21 cellular contexts compared by ENCODE assay signal in genomic region chr6:158621694-158622544, GRCh38. TPM values are rescaled to one million over a fixed set of nuclear protein-coding genes. Genes with fewer than 3 reads are reported as not detected.
DNase-seq lines count a peak whose midpoint lies in the region; ATAC-seq and TF ChIP-seq lines count a peak whose summit lies in the region.
"Had no signal": no experiment of that assay in that cellular context is flagged by ENCODE, and none has a peak within 500 bp of the region (broad histone marks: within the 10 kb centered on the region; RNA-seq: fewer than 3 reads in every experiment).

No MANE protein-coding gene starts in this region.

- H3K27ac ChIP-seq in right atrium auricular region, result peak overlapping the region in 1 of 2 donors; percentile 35
- H3K27ac ChIP-seq: breast epithelium, dorsolateral prefrontal cortex had no signal

- H3K27me3 ChIP-seq in right atrium auricular region, result no peaks in the 10 kb centered on the region
- H3K27me3 ChIP-seq: adrenal gland, breast epithelium, dorsolateral prefrontal cortex had no signal

- no peak overlapping the region for H3K4me3 ChIP-seq in right atrium auricular region
- H3K4me3 ChIP-seq: adrenal gland, breast epithelium, dorsolateral prefrontal cortex, skin epidermis had no signal

- intact Hi-C loops in left cardiac atrium (cut with DNase I), result no loop called here

- peak; percentile 55 for DNase-seq in right atrium auricular region (ENCODE audit: low spot score)
- DNase-seq in left cardiac atrium, result no peak
- peak; percentile 39 for DNase-seq in left lobe of liver (ENCODE audit: low spot score)
- no peak for DNase-seq in NCI-H1092 (lab: John Stamatoyannopoulos, UW)
- DNase-seq in ecto neural progenitor cell (ENCODE audit: low spot score), result no peak
- DNase-seq in SIG-M5 treated with dmso at 0.1 percent for 504 hours (lab: John Stamatoyannopoulos, UW; ENCODE audit: unreplicated experiment), result no peak
- DNase-seq: activated CD4-positive, alpha-beta T cell treated with anti-CD3 and anti-CD28 coated beads, Interleukin-2, amount 50 U/mL, for 1 hour; dorsolateral prefrontal cortex; hypothalamus; Kasumi-1; kidney glomerular epithelial cell; NCI-H1048; NCI-H524; nephron progenitor cell; stimulated activated CD4-positive, alpha-beta T cell treated with anti-CD3 and anti-CD28 coated beads, Interleukin-2, amount 100 ng/mL, for 48 hours; T-cell had no signal

- TF ChIP-seq CTCF in right atrium auricular region (IDR thresholded peaks at IDR 0.05), result no peak

- H3K36me3 ChIP-seq in right atrium auricular region, result peaks cover 18% of the 10 kb centered on the region
- H3K36me3 ChIP-seq: breast epithelium had no signal

- no peak for ATAC-seq in left cardiac atrium
- peak; percentile 59 for ATAC-seq in SK-N-SH treated with all-trans-retinoic acid at 6 μM for 48 hours
- ATAC-seq in left lobe of liver, result no peak
- no peak for ATAC-seq in GM21515 (IDR thresholded peaks at IDR 0.05; ENCODE audit: unreplicated experiment)
- ATAC-seq: T-cell had no signal

- no peaks in the 10 kb centered on the region for H3K9me3 ChIP-seq in right atrium auricular region
- H3K9me3 ChIP-seq: adrenal gland, breast epithelium had no signal

- peaks cover 0 to 22% of the 10 kb centered on the region in 2 donors for H3K4me1 ChIP-seq in right atrium auricular region
- H3K4me1 ChIP-seq: adrenal gland, breast epithelium had no signal

TF ChIP-seq in SK-N-SH treated with all-trans-retinoic acid at 6 μM for 48 hours, 23 proteins besides CTCF, POLR2A, EP300 and RAD21:
- TF ChIP-seq TCF4 (CRISPR knock-in tag; IDR thresholded peaks at IDR 0.05; ENCODE audit: borderline replicate concordance) (peak; percentile 68; the same call in 1 of the 2 replicates), CSRNP3 (CRISPR knock-in tag; IDR thresholded peaks at IDR 0.05) (no peak), SNAI2 (CRISPR knock-in tag; IDR thresholded peaks at IDR 0.05) (no peak), PPARA (CRISPR knock-in tag; IDR thresholded peaks at IDR 0.05; ENCODE audit: borderline replicate concordance) (no peak)

RNA-seq across cellular contexts. Expression of gene DYNLT1, which starts 22.6 kb away (rescaled TPM):
- 10 to 100 TPM; 57.3 to 91.5 TPM for total RNA-seq in right atrium auricular region
- 10 to 100 TPM; 73.6 to 90.6 TPM for total RNA-seq in left cardiac atrium
- 29.9 TPM for total RNA-seq in left lobe of liver

RNA-seq across cellular contexts. Expression of gene SYTL3, which starts 27.9 kb away (rescaled TPM):
- total RNA-seq in right atrium auricular region (1 to 10 TPM; 4.2 to 5.6 TPM), left cardiac atrium (1 to 10 TPM; 3.7 to 4.4 TPM), left lobe of liver (0.43 TPM)

Comparison
In these comparisons a context has a peak if more than half of its experiments do, and no peak if none do; other contexts are left out.
1. DNase-seq: peak in right atrium auricular region (single experiment) and left lobe of liver (single experiment); none in left cardiac atrium (single experiment), NCI-H1092 (single experiment), ecto neural progenitor cell (single experiment) and SIG-M5 treated with dmso at 0.1 percent for 504 hours (single experiment).